Comparison of ENCODE assay signal across 33 cellular contexts in genomic region chr2:221449406-221449805, GRCh38.
"Had no signal": no experiment of that assay in that cellular context is flagged by ENCODE, and none has a peak within 500 bp of the region (broad histone marks: within the 10 kb centered on the region; RNA-seq: fewer than 3 reads in every experiment).

No MANE protein-coding gene starts in this region.

- H3K27me3 ChIP-seq: adrenal gland, body of pancreas, breast epithelium, SJSA1 had no signal

- H3K4me2 ChIP-seq: SK-N-SH had no signal

- H3K9me3 Mint-ChIP-seq: activated CD4-positive, alpha-beta memory T cell treated with anti-CD3 and anti-CD28 coated beads for 36 hours; activated CD4-positive, alpha-beta T cell treated with anti-CD3 and anti-CD28 coated beads, Interleukin-2, amount 10 ng/mL, durations not matched to agents 7 days and 5 days; activated naive CD4-positive, alpha-beta T cell treated with anti-CD3 and anti-CD28 coated beads for 36 hours; activated naive CD4-positive, alpha-beta T cell treated with anti-CD3 and anti-CD28 coated beads, Interleukin-2, amount 50 U/mL, for 72 hours; activated T-cell treated with anti-CD3 and anti-CD28 coated beads, Interleukin-2, amount 50 U/mL, for 4 hours; activated T-helper 1 cell treated with anti-CD3 and anti-CD28 coated beads, Interleukin-12 subunit alpha, Interleukin-12 subunit beta, Interleukin-2, Interleukin-4 antibody, amounts not matched to agents 30 ng/mL and 10 ng/mL and 1 ng/mL, durations not matched to agents 14 hours and 24 hours and 36 hours; T-helper 1 cell treated with Interleukin-12 subunit alpha and Interleukin-12 subunit beta and Interleukin-4 antibody, amounts not matched to agents 30 μg/mL and 1 μg/mL, for 36 hours; T-helper 2 cell treated with Interferon-gamma antibody and Interleukin-4, amounts not matched to agents 5 μg/mL and 100 μg/mL, for 36 hours had no signal

- H3K4me1 Mint-ChIP-seq: activated CD4-positive, alpha-beta T cell treated with anti-CD3 and anti-CD28 coated beads for 36 hours; activated CD4-positive, alpha-beta T cell treated with anti-CD3 and anti-CD28 coated beads, Interleukin-2, amount 10 ng/mL, durations not matched to agents 7 days and 5 days had no signal

- H3K27ac ChIP-seq: adrenal gland, body of pancreas, breast epithelium, SJSA1 had no signal

- H3K9me3 ChIP-seq: adrenal gland, body of pancreas, breast epithelium, SJSA1, SK-N-SH had no signal

- H3K27me3 Mint-ChIP-seq: activated CD4-positive, alpha-beta memory T cell treated with anti-CD3 and anti-CD28 coated beads for 36 hours; activated CD4-positive, alpha-beta T cell treated with anti-CD3 and anti-CD28 coated beads for 36 hours; activated CD4-positive, alpha-beta T cell treated with anti-CD3 and anti-CD28 coated beads, Interleukin-2, amount 10 ng/mL, durations not matched to agents 7 days and 5 days had no signal

- H3K4me3 Mint-ChIP-seq: activated CD4-positive, alpha-beta memory T cell treated with anti-CD3 and anti-CD28 coated beads for 36 hours; activated CD4-positive, alpha-beta T cell treated with anti-CD3 and anti-CD28 coated beads for 36 hours; activated CD4-positive, alpha-beta T cell treated with anti-CD3 and anti-CD28 coated beads, Interleukin-2, amount 10 ng/mL, durations not matched to agents 7 days and 5 days; activated naive CD4-positive, alpha-beta T cell treated with anti-CD3 and anti-CD28 coated beads for 36 hours; activated T-cell treated with anti-CD3 and anti-CD28 coated beads, Interleukin-2, amount 50 U/mL, for 4 hours; activated T-helper 1 cell treated with anti-CD3 and anti-CD28 coated beads, Interleukin-12 subunit alpha, Interleukin-12 subunit beta, Interleukin-2, Interleukin-4 antibody, amounts not matched to agents 30 ng/mL and 10 ng/mL and 1 ng/mL, durations not matched to agents 14 hours and 24 hours and 36 hours; T-helper 1 cell treated with Interleukin-12 subunit alpha and Interleukin-12 subunit beta and Interleukin-4 antibody, amounts not matched to agents 30 μg/mL and 1 μg/mL, for 36 hours; T-helper 2 cell treated with Interferon-gamma antibody and Interleukin-4, amounts not matched to agents 5 μg/mL and 100 μg/mL, for 36 hours; WTC11 had no signal

- H3K4me1 ChIP-seq: adrenal gland, body of pancreas, breast epithelium had no signal

- H3K36me3 Mint-ChIP-seq: activated naive CD4-positive, alpha-beta T cell treated with anti-CD3 and anti-CD28 coated beads, Interleukin-2, amount 50 U/mL, for 72 hours had no signal

- H3K4me3 ChIP-seq: adrenal gland, body of pancreas, breast epithelium, SJSA1 had no signal

- FAIRE-seq: astrocyte, TTC549 had no signal

- H3K36me3 ChIP-seq: adrenal gland, breast epithelium, SJSA1 had no signal

- ATAC-seq: activated CD4-positive, alpha-beta T cell treated with anti-CD3 and anti-CD28 coated beads for 36 hours; activated CD4-positive, CD25-positive, alpha-beta regulatory T cell treated with anti-CD3 and anti-CD28 coated beads, Interleukin-2, amount 50 U/mL, for 24 hours; activated naive CD4-positive, alpha-beta T cell treated with anti-CD3 and anti-CD28 coated beads, Interleukin-2, amount 50 U/mL, for 72 hours; activated T-cell treated with anti-CD3 and anti-CD28 coated beads, Interleukin-2, amount 50 U/mL, for 4 hours; body of pancreas; Panc1; WTC11 had no signal

- H3K9ac ChIP-seq: SK-N-SH had no signal

- DNase-seq: activated CD4-positive, alpha-beta memory T cell treated with anti-CD3 and anti-CD28 coated beads for 36 hours; activated CD4-positive, alpha-beta T cell treated with anti-CD3 and anti-CD28 coated beads for 36 hours; activated CD4-positive, alpha-beta T cell treated with anti-CD3 and anti-CD28 coated beads, Interleukin-2, amount 10 ng/mL, durations not matched to agents 7 days and 5 days; activated CD8-positive, alpha-beta memory T cell treated with anti-CD3 and anti-CD28 coated beads, Interleukin-2, amount 50 U/mL, for 4 hours; activated gamma-delta T cell treated with Interleukin-2 at 50 U/mL for 16 hours; activated naive CD4-positive, alpha-beta T cell treated with anti-CD3 and anti-CD28 coated beads for 36 hours; activated T-cell treated with anti-CD3 and anti-CD28 coated beads for 4 hours; activated T-cell treated with anti-CD3 and anti-CD28 coated beads, Interleukin-2, amount 50 U/mL, for 4 hours; adrenal gland; body of pancreas; NCI-H1092 treated with DMSO at 0.1 percent for 48 hours; NCI-H146; NCI-H187; NCI-H2029 treated with DMSO at 0.1 percent for 48 hours; NCI-H2107; NCI-H2171; NCI-H510A; NCI-H748 treated with DMSO at 0.1 percent for 48 hours; OCI-M1; RPMI8226; SHP77 treated with DMSO at 0.1 percent for 48 hours; SK-N-SH had no signal

- H3K27ac Mint-ChIP-seq: activated CD4-positive, alpha-beta memory T cell treated with anti-CD3 and anti-CD28 coated beads for 36 hours; activated CD4-positive, alpha-beta T cell treated with anti-CD3 and anti-CD28 coated beads for 36 hours; activated CD4-positive, alpha-beta T cell treated with anti-CD3 and anti-CD28 coated beads, Interleukin-2, amount 10 ng/mL, durations not matched to agents 7 days and 5 days; activated naive CD4-positive, alpha-beta T cell treated with anti-CD3 and anti-CD28 coated beads for 36 hours; activated naive CD4-positive, alpha-beta T cell treated with anti-CD3 and anti-CD28 coated beads, Interleukin-2, amount 50 U/mL, for 72 hours; activated T-helper 1 cell treated with anti-CD3 and anti-CD28 coated beads, Interleukin-12 subunit alpha, Interleukin-12 subunit beta, Interleukin-2, Interleukin-4 antibody, amounts not matched to agents 30 ng/mL and 10 ng/mL and 1 ng/mL, durations not matched to agents 14 hours and 24 hours and 36 hours; T-helper 1 cell treated with Interleukin-12 subunit alpha and Interleukin-12 subunit beta and Interleukin-4 antibody, amounts not matched to agents 30 μg/mL and 1 μg/mL, for 36 hours; T-helper 2 cell treated with Interferon-gamma antibody and Interleukin-4, amounts not matched to agents 5 μg/mL and 100 μg/mL, for 36 hours; WTC11 had no signal
